ENCODE assay signal across 6 cellular contexts in the genomic region with DNA sequence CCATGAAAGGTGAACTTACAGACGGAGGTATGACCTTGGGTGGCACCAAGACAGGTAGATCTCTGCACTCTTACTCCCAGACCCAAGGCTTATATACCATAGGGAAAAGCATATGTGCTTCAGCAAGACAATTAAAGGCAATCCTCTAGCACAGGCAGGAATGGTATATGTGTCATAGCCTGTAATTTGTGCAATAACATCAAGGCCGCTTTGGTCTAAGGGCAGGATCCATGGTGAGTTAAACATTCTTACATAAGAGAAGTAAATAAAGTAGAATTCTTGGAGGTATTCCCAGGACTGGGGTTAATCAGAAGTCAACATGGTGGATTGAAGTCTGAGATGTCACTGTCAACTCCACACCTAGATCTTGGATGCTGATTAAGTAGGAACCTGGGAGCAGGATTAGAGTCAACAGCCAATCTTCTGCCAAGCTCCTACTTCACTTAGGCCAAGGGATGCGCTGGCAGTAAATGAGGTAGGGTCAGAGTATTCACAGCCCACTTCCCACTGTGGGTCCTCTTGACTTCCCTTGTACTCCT.
A peak's percentile ranks its signal among the peaks of the same experiment; 100 is the strongest.
DNase-seq lines count a peak whose midpoint lies in the region; ATAC-seq, FAIRE-seq and TF ChIP-seq lines count a peak whose summit lies in the region.
"Not testable (repeated sequence)": the region's sequence is repeated elsewhere in the genome, so short reads cannot be mapped to it uniquely, and the experiment has no call there.

No MANE protein-coding gene starts in this region.

- not testable (repeated sequence) for H3K27ac Mint-ChIP-seq in osteocyte (ENCODE audit: unreplicated experiment)

- 21% methylated on average over 2 of the region's 3 CpGs for WGBS in HepG2 (ENCODE audit: low lambda C conversion rate)

- TF ChIP-seq CTCF in LNCaP clone FGC (IDR thresholded peaks at IDR 0.05; ENCODE audit: control insufficient read depth, extremely low read depth, insufficient read depth); VCaP (conservative IDR thresholded peaks at IDR 0.05); HepG2 (CRISPR knock-in tag; IDR thresholded peaks at IDR 0.05); lower lobe of right lung (IDR thresholded peaks at IDR 0.05); osteocyte (IDR thresholded peaks at IDR 0.05): not testable (repeated sequence)

- not testable (repeated sequence) for H4K20me1 ChIP-seq in HepG2 (ENCODE audit: insufficient read depth, low read length)

- peak; percentile 32 for ATAC-seq in left colon
- ATAC-seq in HepG2 = not testable (repeated sequence)
- ATAC-seq in lower lobe of right lung = peak; percentile 40 to 51

- H3K27ac ChIP-seq in VCaP = peak overlapping the region; percentile 17; the same call in 1 of the 2 replicates
- not testable (repeated sequence) for H3K27ac ChIP-seq in HepG2 (ENCODE audit: extremely low read length, insufficient read depth, low read length); lower lobe of right lung

- not testable (repeated sequence) for H2AFZ ChIP-seq in HepG2 (ENCODE audit: low read length)

- CTCF ChIA-PET in HepG2 (lab: Yijun Ruan, JAX; ENCODE audit: low intra/inter-chr PET ratio, low total read pairs) = not testable (repeated sequence)

- peak; percentile 77 for DNase-seq in LNCaP clone FGC (ENCODE audit: low read depth)
- not testable (repeated sequence) for DNase-seq in left colon, lower lobe of right lung
- peak; percentile 19 for DNase-seq in HepG2 (ENCODE audit: low spot score)
- peak; percentile 4 for DNase-seq in osteocyte (ENCODE audit: extremely low spot score, unreplicated experiment)

- H3K36me3 Mint-ChIP-seq in osteocyte (ENCODE audit: unreplicated experiment) = not testable (repeated sequence)

- intact Hi-C loops in left colon (cut with DNase I, micrococcal nuclease); HepG2 (cut with micrococcal nuclease; ENCODE audit: unreplicated experiment); lower lobe of right lung (cut with DNase I): not testable (repeated sequence)

- H3K27me3 ChIP-seq in HepG2 (ENCODE audit: control insufficient read depth in 1 of 2, insufficient read depth in 2 of 2, low read length in 2 of 2); lower lobe of right lung (ENCODE audit: low read depth): not testable (repeated sequence)

- H3K4me1 ChIP-seq in HepG2 (ENCODE audit: insufficient read depth, low read length); lower lobe of right lung: not testable (repeated sequence)

- not testable (repeated sequence) for H3K4me1 Mint-ChIP-seq in osteocyte (ENCODE audit: unreplicated experiment)

- POLR2A ChIA-PET in HepG2 (lab: Yijun Ruan, JAX) = not testable (repeated sequence)

- H3K9me3 ChIP-seq in HepG2 (ENCODE audit: low read length); lower lobe of right lung: not testable (repeated sequence)

- FAIRE-seq in HepG2 (lab: Jason Lieb, UNC) = not testable (repeated sequence)

- not testable (repeated sequence) for H3K4me3 Mint-ChIP-seq in osteocyte (ENCODE audit: unreplicated experiment)

- not testable (repeated sequence) for H3K79me2 ChIP-seq in HepG2 (ENCODE audit: insufficient read depth, low read length)

- not testable (repeated sequence) for H3K27me3 Mint-ChIP-seq in osteocyte (ENCODE audit: unreplicated experiment)

- H3K9me3 Mint-ChIP-seq in osteocyte (ENCODE audit: unreplicated experiment) = not testable (repeated sequence)

- not testable (repeated sequence) for H3K4me3 ChIP-seq in LNCaP clone FGC (ENCODE audit: low read depth, low read length); HepG2 (replicated peaks in 1 of 3; ENCODE audit: insufficient read depth in 1 of 3, low read depth in 2 of 3, low read length in 3 of 3); lower lobe of right lung

- H3K9ac ChIP-seq in HepG2 (ENCODE audit: insufficient read depth, low read depth, low read length) = not testable (repeated sequence)

- not testable (repeated sequence) for TF ChIP-seq POLR2A in HepG2 (IDR thresholded peaks at IDR 0.05; ENCODE audit: insufficient read depth in 1 of 2, low read depth in 2 of 2, low read length in 2 of 2)

- in situ Hi-C loops in HepG2 (cut with HindIII; ENCODE audit: extremely low pct_ligation_motif_present, low pct_unique_long_range_greater_than_20kb) = not testable (repeated sequence)

- BruUV-seq in HepG2 (replicated peaks; lab: Mats Ljungman, UMichigan) = not testable (repeated sequence)

- not testable (repeated sequence) for H3K36me3 ChIP-seq in HepG2 (replicated peaks in 1 of 2; ENCODE audit: control insufficient read depth in 1 of 2, insufficient read depth in 2 of 2, low read length in 2 of 2); lower lobe of right lung

- not testable (repeated sequence) for TF ChIP-seq RAD21 in HepG2 (CRISPR knock-in tag; IDR thresholded peaks at IDR 0.05)

- not testable (repeated sequence) for TF ChIP-seq EP300 in HepG2 (IDR thresholded peaks at IDR 0.05; ENCODE audit: low read depth in 2 of 2, low read length in 2 of 2); HepG2 (CRISPR knock-in tag; IDR thresholded peaks at IDR 0.05; ENCODE audit: borderline replicate concordance)

- not testable (repeated sequence) for H3K4me2 ChIP-seq in HepG2 (ENCODE audit: low read depth, low read length)

TF ChIP-seq in HepG2, 621 proteins besides CTCF, POLR2A, EP300 and RAD21:
- TF ChIP-seq RARA (CRISPR knock-in tag; IDR thresholded peaks at IDR 0.05) (peak; percentile 78), ZNF12 (CRISPR knock-in tag; IDR thresholded peaks at IDR 0.05) (0 out of 2 replicates have a peak, but pooled peaks have one; percentile 52)
